9 cellular contexts compared by ENCODE assay signal in the genomic region with DNA sequence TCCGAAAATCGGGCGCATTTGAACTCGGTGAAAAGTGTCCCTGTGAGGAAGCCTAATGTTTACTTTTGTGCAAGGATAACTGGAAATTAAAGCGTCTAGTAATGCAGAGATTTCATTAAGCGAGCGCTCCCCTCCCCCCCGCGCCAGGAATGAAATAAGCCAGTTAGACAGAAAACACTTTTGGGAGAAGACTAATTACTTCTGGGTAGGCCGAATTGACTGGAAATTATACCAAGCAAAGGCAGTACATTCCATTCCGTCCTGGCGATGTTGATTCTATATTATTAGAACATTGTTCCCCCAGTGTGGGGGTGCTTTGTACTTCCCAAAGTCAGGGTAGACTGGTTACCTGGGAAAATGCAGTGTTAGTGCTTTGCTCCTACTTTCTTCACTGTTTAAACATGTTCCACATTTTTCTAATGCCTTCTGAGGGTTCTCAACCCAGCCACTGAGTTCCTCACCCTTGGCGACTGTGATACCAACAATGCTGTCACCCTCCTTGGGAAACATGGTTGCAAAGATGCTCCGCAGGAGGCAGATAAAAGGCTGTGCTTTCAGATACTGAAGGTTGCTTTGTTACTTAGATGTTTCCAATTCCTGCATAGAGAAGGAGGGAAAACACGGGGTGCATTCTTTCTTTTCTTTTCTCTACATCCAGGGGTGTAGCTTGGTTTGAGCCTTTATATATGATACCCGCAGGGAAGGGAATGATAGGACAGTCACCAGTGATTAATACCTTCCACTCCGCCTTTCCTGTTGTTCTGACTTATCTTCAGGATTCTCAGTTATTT. TPM values are rescaled to one million over a fixed set of nuclear protein-coding genes. Genes with fewer than 3 reads are reported as not detected.
A peak's percentile ranks its signal among the peaks of the same experiment; 100 is the strongest.
DNase-seq lines count a peak whose midpoint lies in the region; ATAC-seq, FAIRE-seq and TF ChIP-seq lines count a peak whose summit lies in the region.
"Had no signal": no experiment of that assay in that cellular context is flagged by ENCODE, and none has a peak within 500 bp of the region (broad histone marks: within the 10 kb centered on the region; RNA-seq: fewer than 3 reads in every experiment).

No MANE protein-coding gene starts in this region.

- H3K27me3 ChIP-seq in KMS-11 (ENCODE audit: insufficient read depth, low read depth) = no peaks in the 10 kb centered on the region
- H3K27me3 ChIP-seq in effector memory CD4-positive, alpha-beta T cell (replicated peaks; ENCODE audit: control insufficient read depth, insufficient read depth, low read length, poor library complexity, severe bottlenecking) = peaks cover 14% of the 10 kb centered on the region
- H3K27me3 ChIP-seq in mononuclear cell (ENCODE audit: insufficient read depth, low read length) = peaks cover 57% of the 10 kb centered on the region

- no peak for TF ChIP-seq EP300 in A549 (IDR thresholded peaks at IDR 0.05)

- H3K79me2 ChIP-seq in KMS-11 (ENCODE audit: insufficient read depth, low read depth) = peaks cover 74% of the 10 kb centered on the region

- TF ChIP-seq RAD21 in A549 (conservative IDR thresholded peaks at IDR 0.05 in 1 of 2, IDR thresholded peaks at IDR 0.05 in 1 of 2) = no peak

- no peak overlapping the region for H2AFZ ChIP-seq in KMS-11 (ENCODE audit: low read depth)

- FAIRE-seq in A549 (lab: Jason Lieb, UNC) = no peak
- FAIRE-seq: GM12878 had no signal

- ATAC-seq in A549 = peak; percentile 60 to 62; a peak in 5 of 6 replicates
- ATAC-seq in GM21515 (IDR thresholded peaks at IDR 0.05; ENCODE audit: unreplicated experiment) = no peak
- ATAC-seq in HG02870 (IDR thresholded peaks at IDR 0.05; ENCODE audit: unreplicated experiment) = no peak
- ATAC-seq: GM12878 had no signal

- CTCF ChIA-PET in A549 (lab: Yijun Ruan, JAX) = interaction anchor here (1.0 to 1.6 kb wide), 3 partner anchors 8 to 411 kb away, joined by 3 to 4 read pairs (median 3); no protein-coding TSS in a partner anchor

- peak overlapping the region; percentile 87 to 96 for H3K27ac ChIP-seq in A549
- no peak overlapping the region for H3K27ac ChIP-seq in KMS-11
- H3K27ac ChIP-seq in effector memory CD4-positive, alpha-beta T cell (ENCODE audit: insufficient read depth, low read length, poor library complexity, severe bottlenecking) = no peak overlapping the region

- under 1% methylated on average over 17 of the region's 17 CpGs for WGBS in A549 (ENCODE audit: missing lambda C conversion rate)

- DNase-seq in A549 (ENCODE audit: low read depth in 1 of 2, low spot score in 1 of 2) (peak; percentile 17 to 47), NCI-H345 (lab: John Stamatoyannopoulos, UW) (no peak), foreskin melanocyte (no peak)
- DNase-seq in effector memory CD4-positive, alpha-beta T cell = no peak

- H3K9ac ChIP-seq in KMS-11 = no peak overlapping the region

- H3K9me3 ChIP-seq in A549 = no peaks in the 10 kb centered on the region
- H3K9me3 ChIP-seq in effector memory CD4-positive, alpha-beta T cell (ENCODE audit: control insufficient read depth, low read length) = no peaks in the 10 kb centered on the region
- H3K9me3 ChIP-seq in mononuclear cell (ENCODE audit: low read depth, low read length) = no peaks in the 10 kb centered on the region

- H3K4me3 ChIP-seq in A549 = peak overlapping the region; percentile 95
- peak overlapping the region; percentile 39 for H3K4me3 ChIP-seq in KMS-11 (IDR thresholded peaks at IDR 0.05; ENCODE audit: insufficient read depth, low read depth, low read length)
- peak overlapping the region; percentile 33 for H3K4me3 ChIP-seq in effector memory CD4-positive, alpha-beta T cell (ENCODE audit: insufficient read depth, low read depth, low read length, poor library complexity, severe bottlenecking)
- H3K4me3 ChIP-seq in mononuclear cell (ENCODE audit: low read length) = peak overlapping the region; percentile 36
- H3K4me3 ChIP-seq: GM12878 had no signal

- no peak for TF ChIP-seq POLR2A in A549 (IDR thresholded peaks at IDR 0.05; ENCODE audit: low read length)

- H3K4me1 ChIP-seq in A549 (peaks cover 53% of the 10 kb centered on the region), KMS-11 (ENCODE audit: low read depth, poor library complexity, severe bottlenecking) (peaks cover 57% of the 10 kb centered on the region), mononuclear cell (ENCODE audit: insufficient read depth, low read length) (peaks cover 18% of the 10 kb centered on the region)
- peaks cover 10% of the 10 kb centered on the region for H3K4me1 ChIP-seq in effector memory CD4-positive, alpha-beta T cell (ENCODE audit: control insufficient read depth, insufficient read depth, low read length, poor library complexity, severe bottlenecking)

- no peak for TF ChIP-seq CTCF in A549 (IDR thresholded peaks at IDR 0.05)
- no peak for TF ChIP-seq CTCF in KMS-11 (conservative IDR thresholded peaks at IDR 0.05; ENCODE audit: low read depth, low read length)

- peak overlapping the region; percentile 89 for H3K4me2 ChIP-seq in A549
- peak overlapping the region; percentile 68 for H3K4me2 ChIP-seq in KMS-11

- H3K36me3 ChIP-seq in KMS-11 (ENCODE audit: insufficient read depth) = no peaks in the 10 kb centered on the region
- H3K36me3 ChIP-seq in effector memory CD4-positive, alpha-beta T cell (ENCODE audit: control insufficient read depth, insufficient read depth, low read length) = no peaks in the 10 kb centered on the region

- peaks cover 10% of the 10 kb centered on the region; the same call in 1 of the 2 replicates for H4K20me1 ChIP-seq in KMS-11 (ENCODE audit: insufficient read depth)

- POLR2A ChIA-PET in A549 (lab: Yijun Ruan, JAX) = interaction anchor here (1.0 kb wide), 1 partner anchor 83 kb away, joined by 6 read pairs; no protein-coding TSS in a partner anchor

TF ChIP-seq in A549, 52 proteins besides CTCF, POLR2A, EP300 and RAD21:
- TF ChIP-seq FOXS1 (CRISPR knock-in tag; IDR thresholded peaks at IDR 0.05) (no peak), CEBPB (IDR thresholded peaks at IDR 0.05) (0 out of 4 replicates have a peak, but pooled peaks of 1 of the 2 experiments have one; percentile 10), GATA3 (IDR thresholded peaks at IDR 0.05; ENCODE audit: borderline replicate concordance) (peak; percentile 17; the same call in 1 of the 2 replicates), JUN (IDR thresholded peaks at IDR 0.05) (0 out of 5 replicates have a peak, but pooled peaks of 1 of the 2 experiments have one; percentile 38), SMC3 (IDR thresholded peaks at IDR 0.05) (no peak)
- TF ChIP-seq, protein P1, sequence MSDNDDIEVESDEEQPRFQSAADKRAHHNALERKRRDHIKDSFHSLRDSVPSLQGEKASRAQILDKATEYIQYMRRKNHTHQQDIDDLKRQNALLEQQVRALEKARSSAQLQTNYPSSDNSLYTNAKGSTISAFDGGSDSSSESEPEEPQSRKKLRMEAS (IDR thresholded peaks at IDR 0.05) = 0 out of 2 replicates have a peak, but pooled peaks have one; percentile 4

RNA-seq across cellular contexts. Expression of gene GJA1, which starts 2.6 kb away (rescaled TPM):
- 163 and 170 TPM in 2 replicates for polyA plus RNA-seq in A549 (2011; rRNA removed)
- polyA plus RNA-seq in A549 (2012; cell fraction: cytosol; rRNA removed) = 23.9 and 30.6 TPM in 2 replicates
- polyA plus RNA-seq in A549 (2012; cell fraction: nucleus; rRNA removed) = 26.6 and 43.0 TPM in 2 replicates
- 76.7 to 88.9 TPM (median 87.4 TPM) in 3 replicates for polyA plus RNA-seq in A549 (2017; fragmentation: RNase III; extraction: RNeasy Plus Mini Kit Qiagen cat#74134 plus additional on column Dnase treatment)
- polyA minus RNA-seq in A549 (2011; rRNA and poly(A)+ RNA removed) = 110 and 117 TPM in 2 replicates
- total RNA-seq in mononuclear cell = 0.31 TPM

Comparison
In these comparisons a context has a peak if more than half of its experiments do, and no peak if none do; other contexts are left out.
1. ATAC-seq: peak in A549 (2 of 2); none in GM21515 (single experiment) and HG02870 (single experiment).
2. DNase-seq: peak in A549 (2 of 2); none in effector memory CD4-positive, alpha-beta T cell (0 of 3), NCI-H345 (single experiment) and foreskin melanocyte (single experiment).
3. H3K27ac ChIP-seq: peak in A549 (2 of 2); none in KMS-11 (single experiment) and effector memory CD4-positive, alpha-beta T cell (single experiment).
4. H3K4me3 ChIP-seq: peak in every context shown above with its lines; median percentile 95 in A549; 39 in KMS-11; 36 in mononuclear cell; 33 in effector memory CD4-positive, alpha-beta T cell.